ENCODE assay signal across 17 cellular contexts in the genomic region with DNA sequence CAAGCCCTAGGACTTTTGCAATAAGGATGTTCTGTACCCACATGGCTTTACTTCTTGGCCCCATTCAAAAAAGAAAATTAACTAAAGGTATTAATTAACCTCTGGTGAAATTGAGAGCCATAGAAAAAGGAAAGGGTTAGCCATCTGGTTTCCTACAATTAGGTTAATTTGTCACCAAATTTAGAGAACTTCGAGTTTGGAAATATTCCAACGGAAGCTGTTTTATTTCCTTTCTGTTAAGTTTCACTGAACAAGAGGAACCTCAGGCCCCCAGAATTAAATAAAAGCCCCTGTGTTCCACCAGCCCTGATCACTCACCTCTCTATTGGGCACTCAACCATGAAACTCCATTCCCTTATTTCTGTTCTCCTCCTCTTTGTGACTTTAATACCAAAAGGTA. TPM values are rescaled to one million over a fixed set of nuclear protein-coding genes. Genes with fewer than 3 reads are reported as not detected.
"Had no signal": no experiment of that assay in that cellular context is flagged by ENCODE, and none has a peak within 500 bp of the region (broad histone marks: within the 10 kb centered on the region; RNA-seq: fewer than 3 reads in every experiment).

No MANE protein-coding gene starts in this region.

RNA-seq across cellular contexts. Expression of a gene that starts 22.3 kb away (rescaled TPM):
- total RNA-seq: activated B cell treated with CpG ODN at 0.5 μM for 24 hours; activated CD4-positive, alpha-beta memory T cell treated with anti-CD3 and anti-CD28 coated beads for 36 hours; activated naive CD4-positive, alpha-beta T cell treated with anti-CD3 and anti-CD28 coated beads for 36 hours; activated naive CD4-positive, alpha-beta T cell treated with anti-CD3 and anti-CD28 coated beads, Interleukin-2, amount 50 U/mL, for 72 hours; activated T-cell treated with anti-CD3 and anti-CD28 coated beads, Interleukin-2, amount 50 U/mL, for 4 hours; activated T-helper 1 cell treated with anti-CD3 and anti-CD28 coated beads, Interleukin-12 subunit alpha, Interleukin-12 subunit beta, Interleukin-2, Interleukin-4 antibody, amounts not matched to agents 30 ng/mL and 10 ng/mL and 1 ng/mL, durations not matched to agents 14 hours and 24 hours and 36 hours; adrenal gland; astrocyte; body of pancreas; breast epithelium; cardiac septum; MCF 10A; NCI-H460; PC-3; Peyer's patch; Right ventricle myocardium inferior; SK-MEL-5 had no signal
- polyA plus RNA-seq: adrenal gland had no signal

RNA-seq across cellular contexts. Expression of a gene that starts 22.9 kb away (rescaled TPM):
- total RNA-seq: activated B cell treated with CpG ODN at 0.5 μM for 24 hours; activated CD4-positive, alpha-beta memory T cell treated with anti-CD3 and anti-CD28 coated beads for 36 hours; activated naive CD4-positive, alpha-beta T cell treated with anti-CD3 and anti-CD28 coated beads for 36 hours; activated naive CD4-positive, alpha-beta T cell treated with anti-CD3 and anti-CD28 coated beads, Interleukin-2, amount 50 U/mL, for 72 hours; activated T-cell treated with anti-CD3 and anti-CD28 coated beads, Interleukin-2, amount 50 U/mL, for 4 hours; activated T-helper 1 cell treated with anti-CD3 and anti-CD28 coated beads, Interleukin-12 subunit alpha, Interleukin-12 subunit beta, Interleukin-2, Interleukin-4 antibody, amounts not matched to agents 30 ng/mL and 10 ng/mL and 1 ng/mL, durations not matched to agents 14 hours and 24 hours and 36 hours; adrenal gland; astrocyte; body of pancreas; breast epithelium; cardiac septum; MCF 10A; NCI-H460; PC-3; Peyer's patch; Right ventricle myocardium inferior; SK-MEL-5 had no signal
- polyA plus RNA-seq: adrenal gland had no signal
